7 cellular contexts compared by ENCODE assay signal in the genomic region with DNA sequence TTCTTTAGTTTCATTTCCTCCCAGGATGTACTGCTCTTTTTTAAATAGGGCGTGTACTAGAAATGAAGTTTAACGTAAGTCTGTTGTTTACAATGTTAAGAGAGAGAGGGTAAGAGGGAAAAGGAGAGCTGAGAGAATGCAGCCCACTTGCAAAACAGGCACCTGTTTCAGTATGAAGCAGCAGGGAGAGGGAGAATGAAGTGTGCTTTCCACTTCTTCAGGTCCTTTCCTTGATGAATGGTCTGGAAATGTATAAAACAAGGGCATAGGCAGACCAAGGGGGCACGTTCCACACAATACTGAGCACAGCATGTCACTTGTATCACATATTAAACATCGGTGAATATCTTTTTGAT. TPM values are rescaled to one million over a fixed set of nuclear protein-coding genes. Genes with fewer than 3 reads are reported as not detected.
DNase-seq lines count a peak whose midpoint lies in the region; ATAC-seq, FAIRE-seq and TF ChIP-seq lines count a peak whose summit lies in the region.

No MANE protein-coding gene starts in this region.

- no peaks in the 10 kb centered on the region for H3K27me3 ChIP-seq in mononuclear cell (ENCODE audit: insufficient read depth, low read length)

- peaks cover 47% of the 10 kb centered on the region for H3K4me1 ChIP-seq in mononuclear cell (ENCODE audit: insufficient read depth, low read length)

- no peaks in the 10 kb centered on the region for H3K27me3 Mint-ChIP-seq in activated B cell treated with CpG ODN at 0.5 μM for 24 hours

- H3K9me3 Mint-ChIP-seq in activated B cell treated with CpG ODN at 0.5 μM for 24 hours: no peaks in the 10 kb centered on the region

- intact Hi-C loops in activated B cell treated with CpG ODN at 0.5 μM for 24 hours (cut with micrococcal nuclease): loop anchor here (1.0 to 10.0 kb wide), 8 partner anchors 14 to 545 kb away; partner anchors contain the start of gene LRIF1
- intact Hi-C loops in lower leg skin (cut with DNase I; ENCODE audit: low total_unique reads): no loop called here

- 45 to 49% methylated on average over 4 of the region's 4 CpGs for WGBS in lower leg skin, 2 donors

- H3K27ac Mint-ChIP-seq in activated B cell treated with CpG ODN at 0.5 μM for 24 hours: peak overlapping the region; percentile 80

- H3K9me3 ChIP-seq in mononuclear cell (ENCODE audit: low read depth, low read length): no peaks in the 10 kb centered on the region

- CTCF ChIA-PET in activated B cell treated with CpG ODN at 0.5 μM for 24 hours (lab: Charles Lee): interaction anchor here (1.0 to 2.1 kb wide), 5 partner anchors 41 to 94 kb away, joined by 3 to 6 read pairs (median 5); no protein-coding TSS in a partner anchor

- H3K4me3 Mint-ChIP-seq in activated B cell treated with CpG ODN at 0.5 μM for 24 hours: peak overlapping the region; percentile 90

- no peak for TF ChIP-seq POLR2A in lower leg skin (IDR thresholded peaks at IDR 0.05)

- no peak for TF ChIP-seq CTCF in activated B cell treated with CpG ODN at 0.5 μM for 24 hours (IDR thresholded peaks at IDR 0.05)
- TF ChIP-seq CTCF in lower leg skin (IDR thresholded peaks at IDR 0.05): no peak
- TF ChIP-seq CTCF in D721Med (IDR thresholded peaks at IDR 0.05; ENCODE audit: insufficient read depth, missing control alignments): no peak

- FAIRE-seq in urothelium cell line (lab: Jason Lieb, UNC) (no peak), D721Med (lab: Jason Lieb, UNC) (no peak)

- peaks cover 67% of the 10 kb centered on the region for H3K4me1 Mint-ChIP-seq in activated B cell treated with CpG ODN at 0.5 μM for 24 hours

- POLR2A ChIA-PET in activated B cell treated with CpG ODN at 0.5 μM for 24 hours (lab: Charles Lee): interaction anchor here (1.1 to 4.0 kb wide), 5 partner anchors 38 to 203 kb away, joined by 3 to 29 read pairs (median 3); no protein-coding TSS in a partner anchor

- ATAC-seq in GM18909 (IDR thresholded peaks at IDR 0.05; ENCODE audit: poor library complexity, unreplicated experiment): peak; percentile 66
- ATAC-seq in HG02852 (IDR thresholded peaks at IDR 0.05; ENCODE audit: unreplicated experiment): peak; percentile 47
- peak; percentile 60 for ATAC-seq in activated B cell treated with CpG ODN at 0.5 μM for 24 hours (ENCODE audit: low read depth)

- H3K4me3 ChIP-seq in mononuclear cell (ENCODE audit: low read length) (peak overlapping the region; percentile 49), lower leg skin (ENCODE audit: low read depth, poor library complexity, severe bottlenecking) (no peak overlapping the region)

- peaks cover 11% of the 10 kb centered on the region for H3K36me3 Mint-ChIP-seq in activated B cell treated with CpG ODN at 0.5 μM for 24 hours (ENCODE audit: low read depth)

- DNase-seq in activated B cell treated with CpG ODN at 0.5 μM for 24 hours (no peak), lower leg skin (ENCODE audit: low spot score in 2 of 2) (no peak), urothelium cell line (ENCODE audit: low spot score) (no peak), D721Med (ENCODE audit: insufficient read length, low spot score) (no peak)

RNA-seq across cellular contexts. Expression of gene KCNA3, which starts 2.0 kb away (rescaled TPM):
- total RNA-seq in activated B cell treated with CpG ODN at 0.5 μM for 24 hours: 15.0 and 20.0 TPM in 2 replicates
- 143 TPM for total RNA-seq in mononuclear cell
- total RNA-seq in lower leg skin: 1 to 10 TPM in 1 of 4 donors, under 1 TPM in 3; 0.30 to 1.0 (median 0.43) TPM
